1 cellular context compared by ENCODE assay signal in the genomic region with DNA sequence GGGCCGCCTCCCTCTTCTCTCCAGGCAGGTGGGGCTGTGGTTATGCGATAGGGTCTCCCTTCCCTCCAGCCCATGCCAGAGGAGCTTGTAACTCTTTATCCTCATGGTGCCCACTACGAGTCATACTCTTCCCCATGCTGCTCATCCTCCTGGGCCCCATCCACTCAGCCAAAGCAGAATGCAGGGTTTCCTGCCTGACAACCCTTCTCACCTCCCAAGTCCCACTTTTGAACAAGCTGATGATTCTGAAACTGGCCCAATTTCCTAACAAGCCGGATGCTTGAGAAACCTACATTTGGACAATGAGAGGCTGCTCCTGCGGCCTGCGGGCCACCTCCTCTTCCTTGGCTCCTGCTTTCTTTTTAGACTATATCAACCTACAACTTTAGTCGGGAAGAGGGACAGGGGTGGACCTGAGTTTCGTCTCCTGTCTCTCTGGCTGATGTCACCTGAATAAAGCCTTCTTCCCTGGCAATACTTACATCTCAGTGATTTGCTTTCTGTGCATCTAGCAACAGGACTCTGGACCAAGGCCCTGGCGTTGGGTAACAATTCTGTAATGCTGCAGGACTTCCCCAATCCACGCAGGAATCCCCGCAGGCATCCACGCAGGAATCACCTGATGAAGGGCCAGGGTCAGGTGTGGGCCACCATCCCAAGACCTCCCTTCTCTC.
TF ChIP-seq lines count a peak whose summit lies in the region.

No MANE protein-coding gene starts in this region.

TF ChIP-seq in HepG2, 621 proteins besides CTCF, POLR2A, EP300 and RAD21:
- no peak for TF ChIP-seq ZFYVE20 (CRISPR knock-in tag; IDR thresholded peaks at IDR 0.05; ENCODE audit: borderline replicate concordance, low read depth)
- no peak for TF ChIP-seq TSC22D2 (CRISPR knock-in tag; IDR thresholded peaks at IDR 0.05; ENCODE audit: borderline replicate concordance)
- no peak for TF ChIP-seq ZNF143 (CRISPR knock-in tag; IDR thresholded peaks at IDR 0.05)
- TF ChIP-seq ZNF552 (CRISPR knock-in tag; IDR thresholded peaks at IDR 0.05; ENCODE audit: borderline replicate concordance): no peak
- no peak for TF ChIP-seq EED (CRISPR knock-in tag; IDR thresholded peaks at IDR 0.05)
- TF ChIP-seq ZNF101 (CRISPR knock-in tag; IDR thresholded peaks at IDR 0.05; ENCODE audit: borderline replicate concordance, low read depth): no peak
- TF ChIP-seq STAG1 (CRISPR knock-in tag; IDR thresholded peaks at IDR 0.05): 0 out of 2 replicates have a peak, but pooled peaks have one; percentile 6
- 0 out of 2 replicates have a peak, but pooled peaks have one; percentile 18 for TF ChIP-seq HNF4A (CRISPR knock-in tag; IDR thresholded peaks at IDR 0.05)
- TF ChIP-seq RARA (CRISPR knock-in tag; IDR thresholded peaks at IDR 0.05): no peak
- no peak for TF ChIP-seq ZBTB7A (CRISPR knock-in tag; IDR thresholded peaks at IDR 0.05)
- no peak for TF ChIP-seq ZNF138 (CRISPR knock-in tag; IDR thresholded peaks at IDR 0.05; ENCODE audit: low read depth)
- no peak for TF ChIP-seq CBFB (CRISPR knock-in tag; IDR thresholded peaks at IDR 0.05)
- TF ChIP-seq ARID3A (IDR thresholded peaks at IDR 0.05; ENCODE audit: low read depth, low read length): no peak
- no peak for TF ChIP-seq FOXP1 (IDR thresholded peaks at IDR 0.05)
- TF ChIP-seq FOXP1 (CRISPR knock-in tag; IDR thresholded peaks at IDR 0.05): no peak
- TF ChIP-seq MLLT10 (CRISPR knock-in tag; IDR thresholded peaks at IDR 0.05): no peak
- TF ChIP-seq ZFP36L2 (CRISPR knock-in tag; IDR thresholded peaks at IDR 0.05): no peak
- no peak for TF ChIP-seq ZNF788 (CRISPR knock-in tag; IDR thresholded peaks at IDR 0.05; ENCODE audit: borderline replicate concordance)
- no peak for TF ChIP-seq TAF1 (CRISPR knock-in tag; IDR thresholded peaks at IDR 0.05)
- 0 out of 2 replicates have a peak, but pooled peaks have one; percentile 1 for TF ChIP-seq SP4 (CRISPR knock-in tag; IDR thresholded peaks at IDR 0.05)
- TF ChIP-seq ZNF333 (CRISPR knock-in tag; IDR thresholded peaks at IDR 0.05; ENCODE audit: borderline replicate concordance): no peak
- no peak for TF ChIP-seq XBP1 (CRISPR knock-in tag; IDR thresholded peaks at IDR 0.05)
- TF ChIP-seq U2AF2 (IDR thresholded peaks at IDR 0.05; ENCODE audit: low read depth, low read length): no peak
- no peak for TF ChIP-seq ZNF557 (CRISPR knock-in tag; IDR thresholded peaks at IDR 0.05)
- TF ChIP-seq THYN1 (CRISPR knock-in tag; IDR thresholded peaks at IDR 0.05; ENCODE audit: borderline replicate concordance, low read depth): no peak
- no peak for TF ChIP-seq ADNP (CRISPR knock-in tag; IDR thresholded peaks at IDR 0.05)
- TF ChIP-seq ZNF781 (CRISPR knock-in tag; IDR thresholded peaks at IDR 0.05; ENCODE audit: borderline replicate concordance, not compliant biosample characterization): no peak
- TF ChIP-seq PTBP1 (IDR thresholded peaks at IDR 0.05; ENCODE audit: low read depth, low read length, poor library complexity, severe bottlenecking): no peak
- no peak for TF ChIP-seq NAIF1 (CRISPR knock-in tag; IDR thresholded peaks at IDR 0.05; ENCODE audit: borderline replicate concordance)
- no peak for TF ChIP-seq ZSCAN9 (CRISPR knock-in tag; IDR thresholded peaks at IDR 0.05; ENCODE audit: borderline replicate concordance)
- no peak for TF ChIP-seq NBN (conservative IDR thresholded peaks at IDR 0.05)
- TF ChIP-seq, protein P1, sequence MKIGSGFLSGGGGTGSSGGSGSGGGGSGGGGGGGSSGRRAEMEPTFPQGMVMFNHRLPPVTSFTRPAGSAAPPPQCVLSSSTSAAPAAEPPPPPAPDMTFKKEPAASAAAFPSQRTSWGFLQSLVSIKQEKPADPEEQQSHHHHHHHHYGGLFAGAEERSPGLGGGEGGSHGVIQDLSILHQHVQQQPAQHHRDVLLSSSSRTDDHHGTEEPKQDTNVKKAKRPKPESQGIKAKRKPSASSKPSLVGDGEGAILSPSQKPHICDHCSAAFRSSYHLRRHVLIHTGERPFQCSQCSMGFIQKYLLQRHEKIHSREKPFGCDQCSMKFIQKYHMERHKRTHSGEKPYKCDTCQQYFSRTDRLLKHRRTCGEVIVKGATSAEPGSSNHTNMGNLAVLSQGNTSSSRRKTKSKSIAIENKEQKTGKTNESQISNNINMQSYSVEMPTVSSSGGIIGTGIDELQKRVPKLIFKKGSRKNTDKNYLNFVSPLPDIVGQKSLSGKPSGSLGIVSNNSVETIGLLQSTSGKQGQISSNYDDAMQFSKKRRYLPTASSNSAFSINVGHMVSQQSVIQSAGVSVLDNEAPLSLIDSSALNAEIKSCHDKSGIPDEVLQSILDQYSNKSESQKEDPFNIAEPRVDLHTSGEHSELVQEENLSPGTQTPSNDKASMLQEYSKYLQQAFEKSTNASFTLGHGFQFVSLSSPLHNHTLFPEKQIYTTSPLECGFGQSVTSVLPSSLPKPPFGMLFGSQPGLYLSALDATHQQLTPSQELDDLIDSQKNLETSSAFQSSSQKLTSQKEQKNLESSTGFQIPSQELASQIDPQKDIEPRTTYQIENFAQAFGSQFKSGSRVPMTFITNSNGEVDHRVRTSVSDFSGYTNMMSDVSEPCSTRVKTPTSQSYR (CRISPR knock-in tag; IDR thresholded peaks at IDR 0.05; ENCODE audit: borderline replicate concordance): no peak
- TF ChIP-seq SALL1 (CRISPR knock-in tag; IDR thresholded peaks at IDR 0.05): no peak
- no peak for TF ChIP-seq ZBTB3 (CRISPR knock-in tag; IDR thresholded peaks at IDR 0.05; ENCODE audit: borderline replicate concordance, low read depth)
- TF ChIP-seq, protein P2, sequence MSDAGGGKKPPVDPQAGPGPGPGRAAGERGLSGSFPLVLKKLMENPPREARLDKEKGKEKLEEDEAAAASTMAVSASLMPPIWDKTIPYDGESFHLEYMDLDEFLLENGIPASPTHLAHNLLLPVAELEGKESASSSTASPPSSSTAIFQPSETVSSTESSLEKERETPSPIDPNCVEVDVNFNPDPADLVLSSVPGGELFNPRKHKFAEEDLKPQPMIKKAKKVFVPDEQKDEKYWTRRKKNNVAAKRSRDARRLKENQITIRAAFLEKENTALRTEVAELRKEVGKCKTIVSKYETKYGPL (CRISPR knock-in tag; IDR thresholded peaks at IDR 0.05): no peak
- TF ChIP-seq ZNF124 (CRISPR knock-in tag; IDR thresholded peaks at IDR 0.05): peak; percentile 98
